1 cellular context compared by ENCODE assay signal in genomic region chr14:68823434-68824206, GRCh38.
A peak's percentile ranks its signal among the peaks of the same experiment; 100 is the strongest.
TF ChIP-seq lines count a peak whose summit lies in the region.

No MANE protein-coding gene starts in this region.

TF ChIP-seq in HepG2, 621 proteins besides CTCF, POLR2A, EP300 and RAD21 (continued from another document and continues in another):
- TF ChIP-seq ZFP91 (CRISPR knock-in tag; IDR thresholded peaks at IDR 0.05; ENCODE audit: borderline replicate concordance) (0 out of 2 replicates have a peak, but pooled peaks have one; percentile 34), U2AF2 (IDR thresholded peaks at IDR 0.05; ENCODE audit: low read depth, low read length) (no peak), STAG1 (CRISPR knock-in tag; IDR thresholded peaks at IDR 0.05) (no peak), SATB2 (CRISPR knock-in tag; IDR thresholded peaks at IDR 0.05) (no peak), ZFP36L1 (CRISPR knock-in tag; IDR thresholded peaks at IDR 0.05) (no peak), ERF (CRISPR knock-in tag; IDR thresholded peaks at IDR 0.05) (no peak; the same call in 1 of the 2 replicates), PTBP1 (IDR thresholded peaks at IDR 0.05; ENCODE audit: low read depth, low read length, poor library complexity, severe bottlenecking) (no peak), ZZZ3 (CRISPR knock-in tag; IDR thresholded peaks at IDR 0.05; ENCODE audit: borderline replicate concordance) (no peak), KAT7 (CRISPR knock-in tag; IDR thresholded peaks at IDR 0.05; ENCODE audit: borderline replicate concordance) (no peak), ZNF574 (CRISPR knock-in tag; IDR thresholded peaks at IDR 0.05) (peak; percentile 69), ZNF839 (CRISPR knock-in tag; IDR thresholded peaks at IDR 0.05; ENCODE audit: borderline replicate concordance) (no peak), MTF1 (CRISPR knock-in tag; IDR thresholded peaks at IDR 0.05) (no peak), ZNF766 (CRISPR knock-in tag; IDR thresholded peaks at IDR 0.05; ENCODE audit: borderline replicate concordance) (no peak), CENPBD1 (CRISPR knock-in tag; IDR thresholded peaks at IDR 0.05; ENCODE audit: borderline replicate concordance, low read depth) (no peak), ZNF138 (CRISPR knock-in tag; IDR thresholded peaks at IDR 0.05; ENCODE audit: low read depth) (0 out of 2 replicates have a peak, but pooled peaks have one; percentile 4), ZNF768 (CRISPR knock-in tag; IDR thresholded peaks at IDR 0.05) (no peak), TRIM24 (CRISPR knock-in tag; IDR thresholded peaks at IDR 0.05) (0 out of 2 replicates have a peak, but pooled peaks have one; percentile 24), TMF1 (CRISPR knock-in tag; IDR thresholded peaks at IDR 0.05; ENCODE audit: low read depth) (no peak), ZNF143 (CRISPR knock-in tag; IDR thresholded peaks at IDR 0.05) (no peak), JARID2 (CRISPR knock-in tag; IDR thresholded peaks at IDR 0.05; ENCODE audit: insufficient replicate concordance) (no peak), ARID2 (CRISPR knock-in tag; IDR thresholded peaks at IDR 0.05; ENCODE audit: borderline replicate concordance) (no peak), STAT6 (CRISPR knock-in tag; IDR thresholded peaks at IDR 0.05; ENCODE audit: borderline replicate concordance) (no peak), POGK (CRISPR knock-in tag; conservative IDR thresholded peaks at IDR 0.05) (no peak), ZNF788 (CRISPR knock-in tag; IDR thresholded peaks at IDR 0.05; ENCODE audit: borderline replicate concordance) (peak; percentile 2; the same call in 1 of the 2 replicates), PITX1 (CRISPR knock-in tag; IDR thresholded peaks at IDR 0.05) (no peak; the same call in 1 of the 2 replicates), TEAD3 (CRISPR knock-in tag; optimal IDR thresholded peaks at IDR 0.05; ENCODE audit: borderline replicate concordance) (peak; percentile 72), ATF6 (CRISPR knock-in tag; conservative IDR thresholded peaks at IDR 0.05) (no peak), ZNF367 (CRISPR knock-in tag; IDR thresholded peaks at IDR 0.05; ENCODE audit: borderline replicate concordance) (no peak), WIZ (CRISPR knock-in tag; IDR thresholded peaks at IDR 0.05) (peak; percentile 42; the same call in 1 of the 2 replicates), PLRG1 (conservative IDR thresholded peaks at IDR 0.05) (no peak), AKAP8 (CRISPR knock-in tag; IDR thresholded peaks at IDR 0.05) (no peak), CSRNP1 (CRISPR knock-in tag; IDR thresholded peaks at IDR 0.05) (no peak; the same call in 1 of the 2 replicates), HMGA1 (CRISPR knock-in tag; conservative IDR thresholded peaks at IDR 0.05) (no peak), ZNF34 (CRISPR knock-in tag; IDR thresholded peaks at IDR 0.05; ENCODE audit: borderline replicate concordance) (no peak), SRF (IDR thresholded peaks at IDR 0.05; ENCODE audit: low read depth, low read length) (no peak), CENPT (CRISPR knock-in tag; IDR thresholded peaks at IDR 0.05; ENCODE audit: low read depth) (no peak; the same call in 1 of the 2 replicates), TBX2 (CRISPR knock-in tag; IDR thresholded peaks at IDR 0.05; ENCODE audit: borderline replicate concordance) (peak; percentile 40; the same call in 1 of the 2 replicates)
- TF ChIP-seq, protein P1, sequence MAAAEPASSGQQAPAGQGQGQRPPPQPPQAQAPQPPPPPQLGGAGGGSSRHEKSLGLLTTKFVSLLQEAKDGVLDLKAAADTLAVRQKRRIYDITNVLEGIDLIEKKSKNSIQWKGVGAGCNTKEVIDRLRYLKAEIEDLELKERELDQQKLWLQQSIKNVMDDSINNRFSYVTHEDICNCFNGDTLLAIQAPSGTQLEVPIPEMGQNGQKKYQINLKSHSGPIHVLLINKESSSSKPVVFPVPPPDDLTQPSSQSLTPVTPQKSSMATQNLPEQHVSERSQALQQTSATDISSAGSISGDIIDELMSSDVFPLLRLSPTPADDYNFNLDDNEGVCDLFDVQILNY (CRISPR knock-in tag; conservative IDR thresholded peaks at IDR 0.05): no peak
- TF ChIP-seq, protein P2, sequence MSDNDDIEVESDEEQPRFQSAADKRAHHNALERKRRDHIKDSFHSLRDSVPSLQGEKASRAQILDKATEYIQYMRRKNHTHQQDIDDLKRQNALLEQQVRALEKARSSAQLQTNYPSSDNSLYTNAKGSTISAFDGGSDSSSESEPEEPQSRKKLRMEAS (IDR thresholded peaks at IDR 0.05): 0 out of 2 replicates have a peak, but pooled peaks have one; percentile 29
- TF ChIP-seq, protein P3, sequence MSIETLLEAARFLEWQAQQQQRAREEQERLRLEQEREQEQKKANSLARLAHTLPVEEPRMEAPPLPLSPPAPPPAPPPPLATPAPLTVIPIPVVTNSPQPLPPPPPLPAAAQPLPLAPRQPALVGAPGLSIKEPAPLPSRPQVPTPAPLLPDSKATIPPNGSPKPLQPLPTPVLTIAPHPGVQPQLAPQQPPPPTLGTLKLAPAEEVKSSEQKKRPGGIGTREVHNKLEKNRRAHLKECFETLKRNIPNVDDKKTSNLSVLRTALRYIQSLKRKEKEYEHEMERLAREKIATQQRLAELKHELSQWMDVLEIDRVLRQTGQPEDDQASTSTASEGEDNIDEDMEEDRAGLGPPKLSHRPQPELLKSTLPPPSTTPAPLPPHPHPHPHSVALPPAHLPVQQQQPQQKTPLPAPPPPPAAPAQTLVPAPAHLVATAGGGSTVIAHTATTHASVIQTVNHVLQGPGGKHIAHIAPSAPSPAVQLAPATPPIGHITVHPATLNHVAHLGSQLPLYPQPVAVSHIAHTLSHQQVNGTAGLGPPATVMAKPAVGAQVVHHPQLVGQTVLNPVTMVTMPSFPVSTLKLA (IDR thresholded peaks at IDR 0.05): no peak
- TF ChIP-seq, protein P4, sequence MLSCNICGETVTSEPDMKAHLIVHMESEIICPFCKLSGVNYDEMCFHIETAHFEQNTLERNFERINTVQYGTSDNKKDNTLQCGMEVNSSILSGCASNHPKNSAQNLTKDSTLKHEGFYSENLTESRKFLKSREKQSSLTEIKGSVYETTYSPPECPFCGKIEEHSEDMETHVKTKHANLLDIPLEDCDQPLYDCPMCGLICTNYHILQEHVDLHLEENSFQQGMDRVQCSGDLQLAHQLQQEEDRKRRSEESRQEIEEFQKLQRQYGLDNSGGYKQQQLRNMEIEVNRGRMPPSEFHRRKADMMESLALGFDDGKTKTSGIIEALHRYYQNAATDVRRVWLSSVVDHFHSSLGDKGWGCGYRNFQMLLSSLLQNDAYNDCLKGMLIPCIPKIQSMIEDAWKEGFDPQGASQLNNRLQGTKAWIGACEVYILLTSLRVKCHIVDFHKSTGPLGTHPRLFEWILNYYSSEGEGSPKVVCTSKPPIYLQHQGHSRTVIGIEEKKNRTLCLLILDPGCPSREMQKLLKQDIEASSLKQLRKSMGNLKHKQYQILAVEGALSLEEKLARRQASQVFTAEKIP (CRISPR knock-in tag; IDR thresholded peaks at IDR 0.05; ENCODE audit: borderline replicate concordance): no peak
- TF ChIP-seq, protein P5, sequence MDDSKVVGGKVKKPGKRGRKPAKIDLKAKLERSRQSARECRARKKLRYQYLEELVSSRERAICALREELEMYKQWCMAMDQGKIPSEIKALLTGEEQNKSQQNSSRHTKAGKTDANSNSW (CRISPR knock-in tag; IDR thresholded peaks at IDR 0.05; ENCODE audit: borderline replicate concordance): no peak
- TF ChIP-seq, protein P6, sequence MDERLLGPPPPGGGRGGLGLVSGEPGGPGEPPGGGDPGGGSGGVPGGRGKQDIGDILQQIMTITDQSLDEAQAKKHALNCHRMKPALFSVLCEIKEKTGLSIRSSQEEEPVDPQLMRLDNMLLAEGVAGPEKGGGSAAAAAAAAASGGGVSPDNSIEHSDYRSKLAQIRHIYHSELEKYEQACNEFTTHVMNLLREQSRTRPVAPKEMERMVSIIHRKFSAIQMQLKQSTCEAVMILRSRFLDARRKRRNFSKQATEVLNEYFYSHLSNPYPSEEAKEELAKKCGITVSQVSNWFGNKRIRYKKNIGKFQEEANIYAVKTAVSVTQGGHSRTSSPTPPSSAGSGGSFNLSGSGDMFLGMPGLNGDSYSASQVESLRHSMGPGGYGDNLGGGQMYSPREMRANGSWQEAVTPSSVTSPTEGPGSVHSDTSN (CRISPR knock-in tag; IDR thresholded peaks at IDR 0.05): no peak
